1 cellular context compared by ENCODE assay signal in the genomic region with DNA sequence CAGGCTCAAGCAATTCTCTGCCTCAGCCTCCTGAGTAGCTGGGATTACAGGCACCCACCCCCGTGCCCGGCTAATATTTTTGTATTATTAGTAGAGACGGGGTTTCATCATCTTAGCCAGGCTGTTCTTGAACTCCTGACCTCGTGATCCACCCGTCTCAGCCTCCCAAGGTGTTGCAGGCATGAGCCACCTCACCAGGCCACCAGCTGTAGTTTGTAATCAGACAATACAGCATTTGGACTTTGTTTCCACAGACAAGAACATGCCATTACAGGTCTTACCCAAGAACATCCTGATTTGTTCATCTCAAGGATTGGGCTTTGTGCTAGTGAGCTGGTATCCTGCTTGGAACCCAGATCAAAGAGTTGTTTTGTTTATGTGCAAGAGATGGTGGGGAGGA.
TF ChIP-seq lines count a peak whose summit lies in the region.

No MANE protein-coding gene starts in this region.

TF ChIP-seq in HepG2, 621 proteins besides CTCF, POLR2A, EP300 and RAD21 (continues in another document):
- TF ChIP-seq, protein P1, sequence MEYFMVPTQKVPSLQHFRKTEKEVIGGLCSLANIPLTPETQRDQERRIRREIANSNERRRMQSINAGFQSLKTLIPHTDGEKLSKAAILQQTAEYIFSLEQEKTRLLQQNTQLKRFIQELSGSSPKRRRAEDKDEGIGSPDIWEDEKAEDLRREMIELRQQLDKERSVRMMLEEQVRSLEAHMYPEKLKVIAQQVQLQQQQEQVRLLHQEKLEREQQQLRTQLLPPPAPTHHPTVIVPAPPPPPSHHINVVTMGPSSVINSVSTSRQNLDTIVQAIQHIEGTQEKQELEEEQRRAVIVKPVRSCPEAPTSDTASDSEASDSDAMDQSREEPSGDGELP (IDR thresholded peaks at IDR 0.05; ENCODE audit: borderline replicate concordance, low read depth), result 0 out of 2 replicates have a peak, but pooled peaks have one; percentile 21
- TF ChIP-seq ZBTB21 (CRISPR knock-in tag; IDR thresholded peaks at IDR 0.05) (0 out of 2 replicates have a peak, but pooled peaks have one; percentile 9), TCF7 (IDR thresholded peaks at IDR 0.05; ENCODE audit: low read depth) (peak; percentile 21; the same call in 1 of the 2 replicates), KDM1A (CRISPR knock-in tag; IDR thresholded peaks at IDR 0.05) (0 out of 2 replicates have a peak, but pooled peaks have one; percentile 12), TBL1XR1 (IDR thresholded peaks at IDR 0.05; ENCODE audit: borderline replicate concordance, low read length, partially characterized antibody) (no peak), NCOA2 (CRISPR knock-in tag; IDR thresholded peaks at IDR 0.05) (0 out of 2 replicates have a peak, but pooled peaks have one; percentile 11), MIER3 (CRISPR knock-in tag; IDR thresholded peaks at IDR 0.05; ENCODE audit: borderline replicate concordance) (no peak), HNF4A (CRISPR knock-in tag; IDR thresholded peaks at IDR 0.05) (peak; percentile 55; the same call in 1 of the 2 replicates), FOXP1 (IDR thresholded peaks at IDR 0.05) (no peak), FOXP1 (CRISPR knock-in tag; IDR thresholded peaks at IDR 0.05) (peak; percentile 29; the same call in 1 of the 2 replicates), SOX13 (IDR thresholded peaks at IDR 0.05) (no peak), SOX13 (CRISPR knock-in tag; conservative IDR thresholded peaks at IDR 0.05 in 1 of 2, IDR thresholded peaks at IDR 0.05 in 1 of 2) (peak in 1 of 2 experiments; percentile 56; a peak in 2 of 4 replicates), CEBPG (CRISPR knock-in tag; IDR thresholded peaks at IDR 0.05) (peak; percentile 34; the same call in 1 of the 2 replicates), NR2F6 (IDR thresholded peaks at IDR 0.05) (no peak), NR2F6 (CRISPR knock-in tag; IDR thresholded peaks at IDR 0.05) (no peak), CEBPB (IDR thresholded peaks at IDR 0.05; ENCODE audit: borderline replicate concordance, low read depth, low read length) (peak; percentile 33; the same call in 1 of the 2 replicates), RARA (CRISPR knock-in tag; IDR thresholded peaks at IDR 0.05) (peak; percentile 40; the same call in 1 of the 2 replicates), MEF2D (CRISPR knock-in tag; IDR thresholded peaks at IDR 0.05) (0 out of 2 replicates have a peak, but pooled peaks have one; percentile 2), MED1 (CRISPR knock-in tag; IDR thresholded peaks at IDR 0.05) (0 out of 2 replicates have a peak, but pooled peaks have one; percentile 18), SRF (IDR thresholded peaks at IDR 0.05; ENCODE audit: low read depth, low read length) (no peak), SOX6 (IDR thresholded peaks at IDR 0.05) (no peak), SOX6 (CRISPR knock-in tag; IDR thresholded peaks at IDR 0.05) (peak; percentile 41; the same call in 1 of the 2 replicates), RXRA (CRISPR knock-in tag; IDR thresholded peaks at IDR 0.05) (peak; percentile 24; the same call in 1 of the 2 replicates), SALL1 (CRISPR knock-in tag; IDR thresholded peaks at IDR 0.05) (0 out of 2 replicates have a peak, but pooled peaks have one; percentile 6)
- TF ChIP-seq, protein P2, sequence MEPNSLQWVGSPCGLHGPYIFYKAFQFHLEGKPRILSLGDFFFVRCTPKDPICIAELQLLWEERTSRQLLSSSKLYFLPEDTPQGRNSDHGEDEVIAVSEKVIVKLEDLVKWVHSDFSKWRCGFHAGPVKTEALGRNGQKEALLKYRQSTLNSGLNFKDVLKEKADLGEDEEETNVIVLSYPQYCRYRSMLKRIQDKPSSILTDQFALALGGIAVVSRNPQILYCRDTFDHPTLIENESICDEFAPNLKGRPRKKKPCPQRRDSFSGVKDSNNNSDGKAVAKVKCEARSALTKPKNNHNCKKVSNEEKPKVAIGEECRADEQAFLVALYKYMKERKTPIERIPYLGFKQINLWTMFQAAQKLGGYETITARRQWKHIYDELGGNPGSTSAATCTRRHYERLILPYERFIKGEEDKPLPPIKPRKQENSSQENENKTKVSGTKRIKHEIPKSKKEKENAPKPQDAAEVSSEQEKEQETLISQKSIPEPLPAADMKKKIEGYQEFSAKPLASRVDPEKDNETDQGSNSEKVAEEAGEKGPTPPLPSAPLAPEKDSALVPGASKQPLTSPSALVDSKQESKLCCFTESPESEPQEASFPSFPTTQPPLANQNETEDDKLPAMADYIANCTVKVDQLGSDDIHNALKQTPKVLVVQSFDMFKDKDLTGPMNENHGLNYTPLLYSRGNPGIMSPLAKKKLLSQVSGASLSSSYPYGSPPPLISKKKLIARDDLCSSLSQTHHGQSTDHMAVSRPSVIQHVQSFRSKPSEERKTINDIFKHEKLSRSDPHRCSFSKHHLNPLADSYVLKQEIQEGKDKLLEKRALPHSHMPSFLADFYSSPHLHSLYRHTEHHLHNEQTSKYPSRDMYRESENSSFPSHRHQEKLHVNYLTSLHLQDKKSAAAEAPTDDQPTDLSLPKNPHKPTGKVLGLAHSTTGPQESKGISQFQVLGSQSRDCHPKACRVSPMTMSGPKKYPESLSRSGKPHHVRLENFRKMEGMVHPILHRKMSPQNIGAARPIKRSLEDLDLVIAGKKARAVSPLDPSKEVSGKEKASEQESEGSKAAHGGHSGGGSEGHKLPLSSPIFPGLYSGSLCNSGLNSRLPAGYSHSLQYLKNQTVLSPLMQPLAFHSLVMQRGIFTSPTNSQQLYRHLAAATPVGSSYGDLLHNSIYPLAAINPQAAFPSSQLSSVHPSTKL (CRISPR knock-in tag; IDR thresholded peaks at IDR 0.05), result peak; percentile 38; the same call in 1 of the 2 replicates
- TF ChIP-seq, protein P3, sequence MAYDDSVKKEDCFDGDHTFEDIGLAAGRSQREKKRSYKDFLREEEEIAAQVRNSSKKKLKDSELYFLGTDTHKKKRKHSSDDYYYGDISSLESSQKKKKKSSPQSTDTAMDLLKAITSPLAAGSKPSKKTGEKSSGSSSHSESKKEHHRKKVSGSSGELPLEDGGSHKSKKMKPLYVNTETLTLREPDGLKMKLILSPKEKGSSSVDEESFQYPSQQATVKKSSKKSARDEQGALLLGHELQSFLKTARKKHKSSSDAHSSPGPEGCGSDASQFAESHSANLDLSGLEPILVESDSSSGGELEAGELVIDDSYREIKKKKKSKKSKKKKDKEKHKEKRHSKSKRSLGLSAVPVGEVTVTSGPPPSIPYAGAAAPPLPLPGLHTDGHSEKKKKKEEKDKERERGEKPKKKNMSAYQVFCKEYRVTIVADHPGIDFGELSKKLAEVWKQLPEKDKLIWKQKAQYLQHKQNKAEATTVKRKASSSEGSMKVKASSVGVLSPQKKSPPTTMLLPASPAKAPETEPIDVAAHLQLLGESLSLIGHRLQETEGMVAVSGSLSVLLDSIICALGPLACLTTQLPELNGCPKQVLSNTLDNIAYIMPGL (CRISPR knock-in tag; IDR thresholded peaks at IDR 0.05; ENCODE audit: borderline replicate concordance in 1 of 2, low read depth in 1 of 2), result 0 out of 4 replicates have a peak, but pooled peaks of 1 of the 2 experiments have one; percentile 7
- TF ChIP-seq, protein P4, sequence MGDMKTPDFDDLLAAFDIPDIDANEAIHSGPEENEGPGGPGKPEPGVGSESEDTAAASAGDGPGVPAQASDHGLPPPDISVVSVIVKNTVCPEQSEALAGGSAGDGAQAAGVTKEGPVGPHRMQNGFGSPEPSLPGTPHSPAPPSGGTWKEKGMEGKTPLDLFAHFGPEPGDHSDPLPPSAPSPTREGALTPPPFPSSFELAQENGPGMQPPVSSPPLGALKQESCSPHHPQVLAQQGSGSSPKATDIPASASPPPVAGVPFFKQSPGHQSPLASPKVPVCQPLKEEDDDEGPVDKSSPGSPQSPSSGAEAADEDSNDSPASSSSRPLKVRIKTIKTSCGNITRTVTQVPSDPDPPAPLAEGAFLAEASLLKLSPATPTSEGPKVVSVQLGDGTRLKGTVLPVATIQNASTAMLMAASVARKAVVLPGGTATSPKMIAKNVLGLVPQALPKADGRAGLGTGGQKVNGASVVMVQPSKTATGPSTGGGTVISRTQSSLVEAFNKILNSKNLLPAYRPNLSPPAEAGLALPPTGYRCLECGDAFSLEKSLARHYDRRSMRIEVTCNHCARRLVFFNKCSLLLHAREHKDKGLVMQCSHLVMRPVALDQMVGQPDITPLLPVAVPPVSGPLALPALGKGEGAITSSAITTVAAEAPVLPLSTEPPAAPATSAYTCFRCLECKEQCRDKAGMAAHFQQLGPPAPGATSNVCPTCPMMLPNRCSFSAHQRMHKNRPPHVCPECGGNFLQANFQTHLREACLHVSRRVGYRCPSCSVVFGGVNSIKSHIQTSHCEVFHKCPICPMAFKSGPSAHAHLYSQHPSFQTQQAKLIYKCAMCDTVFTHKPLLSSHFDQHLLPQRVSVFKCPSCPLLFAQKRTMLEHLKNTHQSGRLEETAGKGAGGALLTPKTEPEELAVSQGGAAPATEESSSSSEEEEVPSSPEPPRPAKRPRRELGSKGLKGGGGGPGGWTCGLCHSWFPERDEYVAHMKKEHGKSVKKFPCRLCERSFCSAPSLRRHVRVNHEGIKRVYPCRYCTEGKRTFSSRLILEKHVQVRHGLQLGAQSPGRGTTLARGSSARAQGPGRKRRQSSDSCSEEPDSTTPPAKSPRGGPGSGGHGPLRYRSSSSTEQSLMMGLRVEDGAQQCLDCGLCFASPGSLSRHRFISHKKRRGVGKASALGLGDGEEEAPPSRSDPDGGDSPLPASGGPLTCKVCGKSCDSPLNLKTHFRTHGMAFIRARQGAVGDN (CRISPR knock-in tag; IDR thresholded peaks at IDR 0.05), result 0 out of 2 replicates have a peak, but pooled peaks have one; percentile 30
- TF ChIP-seq, protein P5, sequence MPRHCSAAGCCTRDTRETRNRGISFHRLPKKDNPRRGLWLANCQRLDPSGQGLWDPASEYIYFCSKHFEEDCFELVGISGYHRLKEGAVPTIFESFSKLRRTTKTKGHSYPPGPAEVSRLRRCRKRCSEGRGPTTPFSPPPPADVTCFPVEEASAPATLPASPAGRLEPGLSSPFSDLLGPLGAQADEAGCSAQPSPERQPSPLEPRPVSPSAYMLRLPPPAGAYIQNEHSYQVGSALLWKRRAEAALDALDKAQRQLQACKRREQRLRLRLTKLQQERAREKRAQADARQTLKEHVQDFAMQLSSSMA (CRISPR knock-in tag; IDR thresholded peaks at IDR 0.05), result no peak
- TF ChIP-seq, protein P6, sequence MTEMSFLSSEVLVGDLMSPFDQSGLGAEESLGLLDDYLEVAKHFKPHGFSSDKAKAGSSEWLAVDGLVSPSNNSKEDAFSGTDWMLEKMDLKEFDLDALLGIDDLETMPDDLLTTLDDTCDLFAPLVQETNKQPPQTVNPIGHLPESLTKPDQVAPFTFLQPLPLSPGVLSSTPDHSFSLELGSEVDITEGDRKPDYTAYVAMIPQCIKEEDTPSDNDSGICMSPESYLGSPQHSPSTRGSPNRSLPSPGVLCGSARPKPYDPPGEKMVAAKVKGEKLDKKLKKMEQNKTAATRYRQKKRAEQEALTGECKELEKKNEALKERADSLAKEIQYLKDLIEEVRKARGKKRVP (CRISPR knock-in tag; IDR thresholded peaks at IDR 0.05), result peak in 1 of 2 experiments; percentile 51; a peak in 2 of 4 replicates
- TF ChIP-seq, protein P7, sequence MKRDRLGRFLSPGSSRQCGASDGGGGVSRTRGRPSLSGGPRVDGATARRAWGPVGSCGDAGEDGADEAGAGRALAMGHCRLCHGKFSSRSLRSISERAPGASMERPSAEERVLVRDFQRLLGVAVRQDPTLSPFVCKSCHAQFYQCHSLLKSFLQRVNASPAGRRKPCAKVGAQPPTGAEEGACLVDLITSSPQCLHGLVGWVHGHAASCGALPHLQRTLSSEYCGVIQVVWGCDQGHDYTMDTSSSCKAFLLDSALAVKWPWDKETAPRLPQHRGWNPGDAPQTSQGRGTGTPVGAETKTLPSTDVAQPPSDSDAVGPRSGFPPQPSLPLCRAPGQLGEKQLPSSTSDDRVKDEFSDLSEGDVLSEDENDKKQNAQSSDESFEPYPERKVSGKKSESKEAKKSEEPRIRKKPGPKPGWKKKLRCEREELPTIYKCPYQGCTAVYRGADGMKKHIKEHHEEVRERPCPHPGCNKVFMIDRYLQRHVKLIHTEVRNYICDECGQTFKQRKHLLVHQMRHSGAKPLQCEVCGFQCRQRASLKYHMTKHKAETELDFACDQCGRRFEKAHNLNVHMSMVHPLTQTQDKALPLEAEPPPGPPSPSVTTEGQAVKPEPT (CRISPR knock-in tag; IDR thresholded peaks at IDR 0.05; ENCODE audit: low read depth), result no peak
- TF ChIP-seq, protein P8, sequence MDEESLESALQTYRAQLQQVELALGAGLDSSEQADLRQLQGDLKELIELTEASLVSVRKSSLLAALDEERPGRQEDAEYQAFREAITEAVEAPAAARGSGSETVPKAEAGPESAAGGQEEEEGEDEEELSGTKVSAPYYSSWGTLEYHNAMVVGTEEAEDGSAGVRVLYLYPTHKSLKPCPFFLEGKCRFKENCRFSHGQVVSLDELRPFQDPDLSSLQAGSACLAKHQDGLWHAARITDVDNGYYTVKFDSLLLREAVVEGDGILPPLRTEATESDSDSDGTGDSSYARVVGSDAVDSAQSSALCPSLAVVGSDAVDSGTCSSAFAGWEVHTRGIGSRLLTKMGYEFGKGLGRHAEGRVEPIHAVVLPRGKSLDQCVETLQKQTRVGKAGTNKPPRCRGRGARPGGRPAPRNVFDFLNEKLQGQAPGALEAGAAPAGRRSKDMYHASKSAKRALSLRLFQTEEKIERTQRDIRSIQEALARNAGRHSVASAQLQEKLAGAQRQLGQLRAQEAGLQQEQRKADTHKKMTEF (CRISPR knock-in tag; IDR thresholded peaks at IDR 0.05), result 0 out of 2 replicates have a peak, but pooled peaks have one; percentile 10
